8 cellular contexts compared by ENCODE assay signal in genomic region chr22:26589845-26590524, GRCh38. TPM values are rescaled to one million over a fixed set of nuclear protein-coding genes. Genes with fewer than 3 reads are reported as not detected.
A peak's percentile ranks its signal among the peaks of the same experiment; 100 is the strongest.
DNase-seq lines count a peak whose midpoint lies in the region; ATAC-seq and TF ChIP-seq lines count a peak whose summit lies in the region.

TSS of gene TPST2 (minus strand) at chr22:26590132. CDS start at chr22:26541630, 48,502 bp downstream.

- peak within 1 kb of the TSS; percentile 88 for H3K27ac Mint-ChIP-seq in activated CD4-positive, alpha-beta memory T cell treated with anti-CD3 and anti-CD28 coated beads for 36 hours

- no peaks in the 10 kb centered on the region for H3K27me3 ChIP-seq in lower lobe of right lung (ENCODE audit: low read depth)

- no peaks in the 10 kb centered on the region for H3K9me3 Mint-ChIP-seq in activated CD4-positive, alpha-beta memory T cell treated with anti-CD3 and anti-CD28 coated beads for 36 hours

- peak; percentile 50 to 81 for DNase-seq in NCI-H524 (lab: John Stamatoyannopoulos, UW)
- DNase-seq in NCI-H524 treated with DMSO at 0.1 percent for 48 hours (lab: John Stamatoyannopoulos, UW): no peak
- DNase-seq in NCI-H446 treated with DMSO at 0.1 percent for 48 hours (lab: John Stamatoyannopoulos, UW): peak; percentile 25
- DNase-seq in activated CD4-positive, alpha-beta memory T cell treated with anti-CD3 and anti-CD28 coated beads for 36 hours: peak; percentile 84
- peak; percentile 89 for DNase-seq in ecto neural progenitor cell (ENCODE audit: low spot score)
- peak; percentile 83 for DNase-seq in lower lobe of right lung
- DNase-seq in stimulated activated CD4-positive, alpha-beta T cell treated with anti-CD3 and anti-CD28 coated beads, Interleukin-4, amount 100 ng/mL, for 48 hours (ENCODE audit: low read depth in 2 of 2): peak; percentile 59 to 72

- no peaks in the 10 kb centered on the region for H3K27me3 Mint-ChIP-seq in activated CD4-positive, alpha-beta memory T cell treated with anti-CD3 and anti-CD28 coated beads for 36 hours

- POLR2A ChIA-PET in activated CD4-positive, alpha-beta memory T cell treated with anti-CD3 and anti-CD28 coated beads for 36 hours (lab: Charles Lee): interaction anchor here (0.6 to 1.6 kb wide), 4 partner anchors 9 to 109 kb away, joined by 3 to 6 read pairs (median 3); partner anchors contain the start of genes HPS4 and SRRD

- peak within 1 kb of the TSS; percentile 86 for H3K4me3 Mint-ChIP-seq in activated CD4-positive, alpha-beta memory T cell treated with anti-CD3 and anti-CD28 coated beads for 36 hours

- ATAC-seq in HG03025 (IDR thresholded peaks at IDR 0.05; ENCODE audit: low FRiP score, unreplicated experiment) (peak; percentile 52), lower lobe of right lung (peak; percentile 96)

- peak within 1 kb of the TSS; percentile 88 for H3K4me3 ChIP-seq in lower lobe of right lung

- no peaks in the 10 kb centered on the region for H3K36me3 Mint-ChIP-seq in activated CD4-positive, alpha-beta memory T cell treated with anti-CD3 and anti-CD28 coated beads for 36 hours

- CTCF ChIA-PET in activated CD4-positive, alpha-beta memory T cell treated with anti-CD3 and anti-CD28 coated beads for 36 hours (lab: Charles Lee): interaction anchor here (1.4 kb wide), 1 partner anchor 75 kb away, joined by 4 read pairs; no protein-coding TSS in a partner anchor

- peak within 1 kb of the TSS; percentile 91 for H3K27ac ChIP-seq in lower lobe of right lung

- H3K4me1 ChIP-seq in lower lobe of right lung: peaks cover 53% of the 10 kb centered on the region

- intact Hi-C loops in activated CD4-positive, alpha-beta memory T cell treated with anti-CD3 and anti-CD28 coated beads for 36 hours (cut with micrococcal nuclease): loop anchor here (1.0 to 5.0 kb wide), 3 partner anchors 53 to 107 kb away; partner anchors contain the start of genes HPS4 and SRRD
- intact Hi-C loops in lower lobe of right lung (cut with DNase I): no loop called here

- H3K9me3 ChIP-seq in lower lobe of right lung: no peaks in the 10 kb centered on the region

- peaks cover 56% of the 10 kb centered on the region for H3K4me1 Mint-ChIP-seq in activated CD4-positive, alpha-beta memory T cell treated with anti-CD3 and anti-CD28 coated beads for 36 hours (ENCODE audit: low read depth)

- TF ChIP-seq CTCF in lower lobe of right lung (IDR thresholded peaks at IDR 0.05): no peak

- H3K36me3 ChIP-seq in lower lobe of right lung: no peaks in the 10 kb centered on the region

RNA-seq across cellular contexts. Expression of gene TPST2, which starts in this region (rescaled TPM):
- total RNA-seq in activated CD4-positive, alpha-beta memory T cell treated with anti-CD3 and anti-CD28 coated beads for 36 hours: 10 to 100 TPM; 27.9 to 31.2 TPM
- 63.1 TPM for total RNA-seq in lower lobe of right lung
